ENCODE assay signal across 8 cellular contexts in genomic region chr1:2885001-2885400, GRCh38.
"Had no signal": no experiment of that assay in that cellular context is flagged by ENCODE, and none has a peak within 500 bp of the region (broad histone marks: within the 10 kb centered on the region; RNA-seq: fewer than 3 reads in every experiment).

No MANE protein-coding gene starts in this region.

- H3K4me2 ChIP-seq: GM23338 had no signal

- H3K4me3 Mint-ChIP-seq: GM23338, H9, HFFc6 had no signal

- H3K27ac Mint-ChIP-seq: GM23338, H9, HFFc6 had no signal

- H3K4me3 ChIP-seq: GM23248, GM23338, HAP-1 had no signal

- H3K27ac ChIP-seq: GM23248 had no signal

- H3K4me1 Mint-ChIP-seq: GM23338, H9 had no signal

- H3K9me3 ChIP-seq: HAP-1 had no signal

- H3K9ac ChIP-seq: GM23248 had no signal

- DNase-seq: GM23248, GOT3, H7, H9, HCEC 1CT, HFFc6 had no signal

- H3K4me1 ChIP-seq: HAP-1 had no signal

- H2AFZ ChIP-seq: GM23248, GM23338 had no signal

- H3K36me3 ChIP-seq: HAP-1 had no signal
